1 cellular context compared by ENCODE assay signal in the genomic region with DNA sequence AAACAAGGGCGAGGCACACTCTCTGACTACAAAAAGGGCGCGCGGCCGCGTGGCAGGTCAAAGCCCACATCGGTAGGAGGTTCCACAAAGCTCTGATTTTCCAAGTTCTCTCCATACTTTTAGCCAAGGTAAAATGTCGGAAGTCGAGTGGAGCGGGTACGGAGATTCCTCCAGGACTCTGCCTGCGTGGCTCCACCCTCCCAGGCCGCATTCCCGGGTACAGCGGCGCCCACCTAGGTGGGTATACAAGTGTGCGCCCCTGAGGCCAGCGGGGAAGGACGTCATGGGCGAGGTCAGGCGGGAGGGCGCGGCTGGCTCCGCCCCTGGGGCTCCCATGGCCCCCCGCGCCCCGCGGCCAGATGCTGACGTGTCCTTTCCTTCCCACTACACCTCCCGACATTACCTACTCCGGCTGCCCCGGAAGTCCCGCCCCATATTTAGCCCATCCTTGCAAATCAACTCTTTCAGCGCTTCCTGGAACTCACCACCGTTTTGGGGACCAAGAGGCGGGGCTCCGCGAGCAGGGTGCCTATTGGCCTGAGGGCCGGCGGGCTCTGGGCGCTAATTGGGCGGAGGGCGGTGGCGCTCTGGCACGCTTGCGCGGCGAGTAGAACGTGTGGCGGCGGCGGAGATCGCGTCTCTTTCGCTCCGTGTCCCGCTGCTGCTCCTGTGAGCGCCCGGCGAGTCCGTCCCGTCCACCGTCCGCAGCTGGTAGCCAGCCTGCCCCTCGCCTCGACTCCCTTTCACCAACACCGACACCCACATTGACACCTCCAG.
A peak's percentile ranks its signal among the peaks of the same experiment; 100 is the strongest.
TF ChIP-seq lines count a peak whose summit lies in the region.

A gene (plus strand): TSS at position 639 of the 777 bp plus-strand sequence. CDS start 180 bp downstream, outside the sequence.

TF ChIP-seq in HEK293, 187 proteins besides CTCF, POLR2A, EP300 and RAD21 (continued from another document and continues in another):
- TF ChIP-seq, protein P1, sequence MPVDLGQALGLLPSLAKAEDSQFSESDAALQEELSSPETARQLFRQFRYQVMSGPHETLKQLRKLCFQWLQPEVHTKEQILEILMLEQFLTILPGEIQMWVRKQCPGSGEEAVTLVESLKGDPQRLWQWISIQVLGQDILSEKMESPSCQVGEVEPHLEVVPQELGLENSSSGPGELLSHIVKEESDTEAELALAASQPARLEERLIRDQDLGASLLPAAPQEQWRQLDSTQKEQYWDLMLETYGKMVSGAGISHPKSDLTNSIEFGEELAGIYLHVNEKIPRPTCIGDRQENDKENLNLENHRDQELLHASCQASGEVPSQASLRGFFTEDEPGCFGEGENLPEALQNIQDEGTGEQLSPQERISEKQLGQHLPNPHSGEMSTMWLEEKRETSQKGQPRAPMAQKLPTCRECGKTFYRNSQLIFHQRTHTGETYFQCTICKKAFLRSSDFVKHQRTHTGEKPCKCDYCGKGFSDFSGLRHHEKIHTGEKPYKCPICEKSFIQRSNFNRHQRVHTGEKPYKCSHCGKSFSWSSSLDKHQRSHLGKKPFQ (tag by site-specific recombination; IDR thresholded peaks at IDR 0.05) = peak; percentile 75; the same call in 1 of the 2 replicates
- no peak for TF ChIP-seq ZNF146 (tag by site-specific recombination; IDR thresholded peaks at IDR 0.05)
- TF ChIP-seq, protein P2, sequence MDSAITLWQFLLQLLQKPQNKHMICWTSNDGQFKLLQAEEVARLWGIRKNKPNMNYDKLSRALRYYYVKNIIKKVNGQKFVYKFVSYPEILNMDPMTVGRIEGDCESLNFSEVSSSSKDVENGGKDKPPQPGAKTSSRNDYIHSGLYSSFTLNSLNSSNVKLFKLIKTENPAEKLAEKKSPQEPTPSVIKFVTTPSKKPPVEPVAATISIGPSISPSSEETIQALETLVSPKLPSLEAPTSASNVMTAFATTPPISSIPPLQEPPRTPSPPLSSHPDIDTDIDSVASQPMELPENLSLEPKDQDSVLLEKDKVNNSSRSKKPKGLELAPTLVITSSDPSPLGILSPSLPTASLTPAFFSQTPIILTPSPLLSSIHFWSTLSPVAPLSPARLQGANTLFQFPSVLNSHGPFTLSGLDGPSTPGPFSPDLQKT (IDR thresholded peaks at IDR 0.05; ENCODE audit: borderline replicate concordance, low read depth, low read length) = peak; percentile 79; the same call in 1 of the 2 replicates
- TF ChIP-seq KLF9 (tag by site-specific recombination; IDR thresholded peaks at IDR 0.05; ENCODE audit: low read depth) = peak; percentile 70; the same call in 1 of the 2 replicates
- no peak for TF ChIP-seq ZFP41 (tag by site-specific recombination; IDR thresholded peaks at IDR 0.05; ENCODE audit: borderline replicate concordance)
- no peak for TF ChIP-seq ZNF571 (tag by site-specific recombination; IDR thresholded peaks at IDR 0.05)
- no peak for TF ChIP-seq ZNF140 (tag by site-specific recombination; IDR thresholded peaks at IDR 0.05)
- TF ChIP-seq, protein P3, sequence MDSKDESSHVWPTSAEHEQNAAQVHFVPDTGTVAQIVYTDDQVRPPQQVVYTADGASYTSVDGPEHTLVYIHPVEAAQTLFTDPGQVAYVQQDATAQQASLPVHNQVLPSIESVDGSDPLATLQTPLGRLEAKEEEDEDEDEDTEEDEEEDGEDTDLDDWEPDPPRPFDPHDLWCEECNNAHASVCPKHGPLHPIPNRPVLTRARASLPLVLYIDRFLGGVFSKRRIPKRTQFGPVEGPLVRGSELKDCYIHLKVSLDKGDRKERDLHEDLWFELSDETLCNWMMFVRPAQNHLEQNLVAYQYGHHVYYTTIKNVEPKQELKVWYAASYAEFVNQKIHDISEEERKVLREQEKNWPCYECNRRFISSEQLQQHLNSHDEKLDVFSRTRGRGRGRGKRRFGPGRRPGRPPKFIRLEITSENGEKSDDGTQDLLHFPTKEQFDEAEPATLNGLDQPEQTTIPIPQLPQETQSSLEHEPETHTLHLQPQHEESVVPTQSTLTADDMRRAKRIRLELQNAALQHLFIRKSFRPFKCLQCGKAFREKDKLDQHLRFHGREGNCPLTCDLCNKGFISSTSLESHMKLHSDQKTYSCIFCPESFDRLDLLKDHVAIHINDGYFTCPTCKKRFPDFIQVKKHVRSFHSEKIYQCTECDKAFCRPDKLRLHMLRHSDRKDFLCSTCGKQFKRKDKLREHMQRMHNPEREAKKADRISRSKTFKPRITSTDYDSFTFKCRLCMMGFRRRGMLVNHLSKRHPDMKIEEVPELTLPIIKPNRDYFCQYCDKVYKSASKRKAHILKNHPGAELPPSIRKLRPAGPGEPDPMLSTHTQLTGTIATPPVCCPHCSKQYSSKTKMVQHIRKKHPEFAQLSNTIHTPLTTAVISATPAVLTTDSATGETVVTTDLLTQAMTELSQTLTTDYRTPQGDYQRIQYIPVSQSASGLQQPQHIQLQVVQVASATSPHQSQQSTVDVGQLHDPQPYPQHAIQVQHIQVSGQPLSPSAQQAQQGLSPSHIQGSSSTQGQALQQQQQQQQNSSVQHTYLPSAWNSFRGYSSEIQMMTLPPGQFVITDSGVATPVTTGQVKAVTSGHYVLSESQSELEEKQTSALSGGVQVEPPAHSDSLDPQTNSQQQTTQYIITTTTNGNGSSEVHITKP (tag by site-specific recombination; IDR thresholded peaks at IDR 0.05) = peak; percentile 82; the same call in 1 of the 2 replicates
- no peak for TF ChIP-seq ZNF529 (tag by site-specific recombination; IDR thresholded peaks at IDR 0.05; ENCODE audit: insufficient replicate concordance)
- TF ChIP-seq, protein P4, sequence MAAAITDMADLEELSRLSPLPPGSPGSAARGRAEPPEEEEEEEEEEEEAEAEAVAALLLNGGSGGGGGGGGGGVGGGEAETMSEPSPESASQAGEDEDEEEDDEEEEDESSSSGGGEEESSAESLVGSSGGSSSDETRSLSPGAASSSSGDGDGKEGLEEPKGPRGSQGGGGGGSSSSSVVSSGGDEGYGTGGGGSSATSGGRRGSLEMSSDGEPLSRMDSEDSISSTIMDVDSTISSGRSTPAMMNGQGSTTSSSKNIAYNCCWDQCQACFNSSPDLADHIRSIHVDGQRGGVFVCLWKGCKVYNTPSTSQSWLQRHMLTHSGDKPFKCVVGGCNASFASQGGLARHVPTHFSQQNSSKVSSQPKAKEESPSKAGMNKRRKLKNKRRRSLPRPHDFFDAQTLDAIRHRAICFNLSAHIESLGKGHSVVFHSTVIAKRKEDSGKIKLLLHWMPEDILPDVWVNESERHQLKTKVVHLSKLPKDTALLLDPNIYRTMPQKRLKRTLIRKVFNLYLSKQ (tag by site-specific recombination; IDR thresholded peaks at IDR 0.05; ENCODE audit: borderline replicate concordance) = no peak
- TF ChIP-seq, protein P5, sequence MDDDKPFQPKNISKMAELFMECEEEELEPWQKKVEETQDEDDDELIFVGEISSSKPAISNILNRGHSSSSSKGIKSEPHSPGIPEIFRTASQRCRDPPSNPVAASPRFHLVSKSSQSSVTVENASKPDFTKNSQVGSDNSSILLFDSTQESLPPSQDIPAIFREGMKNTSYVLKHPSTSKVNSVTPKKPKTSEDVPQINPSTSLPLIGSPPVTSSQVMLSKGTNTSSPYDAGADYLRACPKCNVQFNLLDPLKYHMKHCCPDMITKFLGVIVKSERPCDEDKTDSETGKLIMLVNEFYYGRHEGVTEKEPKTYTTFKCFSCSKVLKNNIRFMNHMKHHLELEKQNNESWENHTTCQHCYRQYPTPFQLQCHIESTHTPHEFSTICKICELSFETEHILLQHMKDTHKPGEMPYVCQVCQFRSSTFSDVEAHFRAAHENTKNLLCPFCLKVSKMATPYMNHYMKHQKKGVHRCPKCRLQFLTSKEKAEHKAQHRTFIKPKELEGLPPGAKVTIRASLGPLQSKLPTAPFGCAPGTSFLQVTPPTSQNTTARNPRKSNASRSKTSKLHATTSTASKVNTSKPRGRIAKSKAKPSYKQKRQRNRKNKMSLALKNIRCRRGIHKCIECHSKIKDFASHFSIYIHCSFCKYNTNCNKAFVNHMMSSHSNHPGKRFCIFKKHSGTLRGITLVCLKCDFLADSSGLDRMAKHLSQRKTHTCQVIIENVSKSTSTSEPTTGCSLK (tag by site-specific recombination; IDR thresholded peaks at IDR 0.05) = no peak
- TF ChIP-seq TCF7L2 (IDR thresholded peaks at IDR 0.05; ENCODE audit: borderline replicate concordance, low read depth, low read length) = no peak
- TF ChIP-seq ZNF768 (tag by site-specific recombination; IDR thresholded peaks at IDR 0.05) = no peak
- peak; percentile 60 for TF ChIP-seq KLF16 (tag by site-specific recombination; IDR thresholded peaks at IDR 0.05)
- TF ChIP-seq, protein P6, sequence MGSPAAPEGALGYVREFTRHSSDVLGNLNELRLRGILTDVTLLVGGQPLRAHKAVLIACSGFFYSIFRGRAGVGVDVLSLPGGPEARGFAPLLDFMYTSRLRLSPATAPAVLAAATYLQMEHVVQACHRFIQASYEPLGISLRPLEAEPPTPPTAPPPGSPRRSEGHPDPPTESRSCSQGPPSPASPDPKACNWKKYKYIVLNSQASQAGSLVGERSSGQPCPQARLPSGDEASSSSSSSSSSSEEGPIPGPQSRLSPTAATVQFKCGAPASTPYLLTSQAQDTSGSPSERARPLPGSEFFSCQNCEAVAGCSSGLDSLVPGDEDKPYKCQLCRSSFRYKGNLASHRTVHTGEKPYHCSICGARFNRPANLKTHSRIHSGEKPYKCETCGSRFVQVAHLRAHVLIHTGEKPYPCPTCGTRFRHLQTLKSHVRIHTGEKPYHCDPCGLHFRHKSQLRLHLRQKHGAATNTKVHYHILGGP (tag by site-specific recombination; IDR thresholded peaks at IDR 0.05) = no peak
- TF ChIP-seq ZNF175 (tag by site-specific recombination; IDR thresholded peaks at IDR 0.05) = no peak
- TF ChIP-seq ZNF16 (tag by site-specific recombination; IDR thresholded peaks at IDR 0.05; ENCODE audit: low read depth) = no peak
- TF ChIP-seq ZBTB1 (tag by site-specific recombination; IDR thresholded peaks at IDR 0.05) = 0 out of 2 replicates have a peak, but pooled peaks have one; percentile 10
- TF ChIP-seq ZNF660 (tag by site-specific recombination; IDR thresholded peaks at IDR 0.05) = peak; percentile 61
- TF ChIP-seq, protein P7, sequence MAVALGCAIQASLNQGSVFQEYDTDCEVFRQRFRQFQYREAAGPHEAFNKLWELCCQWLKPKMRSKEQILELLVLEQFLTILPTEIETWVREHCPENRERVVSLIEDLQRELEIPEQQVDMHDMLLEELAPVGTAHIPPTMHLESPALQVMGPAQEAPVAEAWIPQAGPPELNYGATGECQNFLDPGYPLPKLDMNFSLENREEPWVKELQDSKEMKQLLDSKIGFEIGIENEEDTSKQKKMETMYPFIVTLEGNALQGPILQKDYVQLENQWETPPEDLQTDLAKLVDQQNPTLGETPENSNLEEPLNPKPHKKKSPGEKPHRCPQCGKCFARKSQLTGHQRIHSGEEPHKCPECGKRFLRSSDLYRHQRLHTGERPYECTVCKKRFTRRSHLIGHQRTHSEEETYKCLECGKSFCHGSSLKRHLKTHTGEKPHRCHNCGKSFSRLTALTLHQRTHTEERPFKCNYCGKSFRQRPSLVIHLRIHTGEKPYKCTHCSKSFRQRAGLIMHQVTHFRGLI (tag by site-specific recombination; IDR thresholded peaks at IDR 0.05) = no peak
- TF ChIP-seq ZNF2 (tag by site-specific recombination; IDR thresholded peaks at IDR 0.05) = no peak; the same call in 1 of the 2 replicates
- 0 out of 2 replicates have a peak, but pooled peaks have one; percentile 69 for TF ChIP-seq ZNF324 (tag by site-specific recombination; IDR thresholded peaks at IDR 0.05)
- TF ChIP-seq ZFP37 (tag by site-specific recombination; IDR thresholded peaks at IDR 0.05) = no peak; the same call in 1 of the 2 replicates
- TF ChIP-seq, protein P8, sequence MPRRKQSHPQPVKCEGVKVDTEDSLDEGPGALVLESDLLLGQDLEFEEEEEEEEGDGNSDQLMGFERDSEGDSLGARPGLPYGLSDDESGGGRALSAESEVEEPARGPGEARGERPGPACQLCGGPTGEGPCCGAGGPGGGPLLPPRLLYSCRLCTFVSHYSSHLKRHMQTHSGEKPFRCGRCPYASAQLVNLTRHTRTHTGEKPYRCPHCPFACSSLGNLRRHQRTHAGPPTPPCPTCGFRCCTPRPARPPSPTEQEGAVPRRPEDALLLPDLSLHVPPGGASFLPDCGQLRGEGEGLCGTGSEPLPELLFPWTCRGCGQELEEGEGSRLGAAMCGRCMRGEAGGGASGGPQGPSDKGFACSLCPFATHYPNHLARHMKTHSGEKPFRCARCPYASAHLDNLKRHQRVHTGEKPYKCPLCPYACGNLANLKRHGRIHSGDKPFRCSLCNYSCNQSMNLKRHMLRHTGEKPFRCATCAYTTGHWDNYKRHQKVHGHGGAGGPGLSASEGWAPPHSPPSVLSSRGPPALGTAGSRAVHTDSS (tag by site-specific recombination; IDR thresholded peaks at IDR 0.05) = no peak
- TF ChIP-seq, protein P9, sequence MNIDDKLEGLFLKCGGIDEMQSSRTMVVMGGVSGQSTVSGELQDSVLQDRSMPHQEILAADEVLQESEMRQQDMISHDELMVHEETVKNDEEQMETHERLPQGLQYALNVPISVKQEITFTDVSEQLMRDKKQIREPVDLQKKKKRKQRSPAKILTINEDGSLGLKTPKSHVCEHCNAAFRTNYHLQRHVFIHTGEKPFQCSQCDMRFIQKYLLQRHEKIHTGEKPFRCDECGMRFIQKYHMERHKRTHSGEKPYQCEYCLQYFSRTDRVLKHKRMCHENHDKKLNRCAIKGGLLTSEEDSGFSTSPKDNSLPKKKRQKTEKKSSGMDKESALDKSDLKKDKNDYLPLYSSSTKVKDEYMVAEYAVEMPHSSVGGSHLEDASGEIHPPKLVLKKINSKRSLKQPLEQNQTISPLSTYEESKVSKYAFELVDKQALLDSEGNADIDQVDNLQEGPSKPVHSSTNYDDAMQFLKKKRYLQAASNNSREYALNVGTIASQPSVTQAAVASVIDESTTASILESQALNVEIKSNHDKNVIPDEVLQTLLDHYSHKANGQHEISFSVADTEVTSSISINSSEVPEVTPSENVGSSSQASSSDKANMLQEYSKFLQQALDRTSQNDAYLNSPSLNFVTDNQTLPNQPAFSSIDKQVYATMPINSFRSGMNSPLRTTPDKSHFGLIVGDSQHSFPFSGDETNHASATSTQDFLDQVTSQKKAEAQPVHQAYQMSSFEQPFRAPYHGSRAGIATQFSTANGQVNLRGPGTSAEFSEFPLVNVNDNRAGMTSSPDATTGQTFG (tag by site-specific recombination; IDR thresholded peaks at IDR 0.05; ENCODE audit: borderline replicate concordance) = no peak
- no peak for TF ChIP-seq ZNF214 (tag by site-specific recombination; IDR thresholded peaks at IDR 0.05; ENCODE audit: borderline replicate concordance)
- no peak for TF ChIP-seq ZNF664 (tag by site-specific recombination; IDR thresholded peaks at IDR 0.05)
- TF ChIP-seq ZNF629 (tag by site-specific recombination; IDR thresholded peaks at IDR 0.05) = peak; percentile 94
- TF ChIP-seq, protein P10, sequence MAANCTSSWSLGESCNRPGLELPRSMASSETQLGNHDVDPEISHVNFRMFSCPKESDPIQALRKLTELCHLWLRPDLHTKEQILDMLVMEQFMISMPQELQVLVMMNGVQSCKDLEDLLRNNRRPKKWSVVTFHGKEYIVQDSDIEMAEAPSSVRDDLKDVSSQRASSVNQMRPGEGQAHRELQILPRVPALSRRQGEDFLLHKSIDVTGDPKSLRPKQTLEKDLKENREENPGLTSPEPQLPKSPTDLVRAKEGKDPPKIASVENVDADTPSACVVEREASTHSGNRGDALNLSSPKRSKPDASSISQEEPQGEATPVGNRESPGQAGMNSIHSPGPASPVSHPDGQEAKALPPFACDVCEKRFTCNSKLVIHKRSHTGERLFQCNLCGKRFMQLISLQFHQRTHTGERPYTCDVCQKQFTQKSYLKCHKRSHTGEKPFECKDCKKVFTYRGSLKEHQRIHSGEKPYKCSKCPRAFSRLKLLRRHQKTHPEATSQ (tag by site-specific recombination; IDR thresholded peaks at IDR 0.05) = no peak
- TF ChIP-seq ZNF48 (tag by site-specific recombination; IDR thresholded peaks at IDR 0.05) = no peak
- TF ChIP-seq SP2 (tag by site-specific recombination; IDR thresholded peaks at IDR 0.05) = peak; percentile 98
- TF ChIP-seq ZNF585B (tag by site-specific recombination; IDR thresholded peaks at IDR 0.05) = no peak
